In the genomic region with DNA sequence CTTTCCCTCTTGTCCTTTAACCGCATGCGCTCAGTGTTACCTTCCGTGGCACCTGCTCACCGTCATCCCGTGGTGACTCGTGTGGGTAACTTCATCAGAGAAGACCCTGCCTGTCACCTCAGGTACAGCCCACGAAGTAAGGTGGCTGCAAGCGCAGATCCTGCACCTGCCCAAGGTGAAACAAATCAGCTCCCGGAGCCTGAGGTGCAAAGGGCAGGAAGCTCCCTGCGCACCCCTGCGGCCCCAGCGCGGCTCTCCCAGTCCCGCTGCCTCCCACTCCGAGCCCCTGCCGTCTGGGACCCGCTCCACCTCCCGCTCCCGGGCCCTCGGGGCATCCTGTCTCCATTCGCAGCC, we compare ENCODE assay signal across 8 cellular contexts.
DNase-seq lines count a peak whose midpoint lies in the region; ATAC-seq and TF ChIP-seq lines count a peak whose summit lies in the region.

No MANE protein-coding gene starts in this region.

- no peak for TF ChIP-seq EP300 in stomach (IDR thresholded peaks at IDR 0.05)

- no peak for TF ChIP-seq POLR2A in stomach (IDR thresholded peaks at IDR 0.05)

- peaks cover 11 to 22% (median 20%) of the 10 kb centered on the region in 4 donors for H3K4me1 ChIP-seq in stomach

- H3K27ac ChIP-seq in stomach, result no peak overlapping the region

- no peak overlapping the region for H3K27ac Mint-ChIP-seq in T-helper 1 cell treated with Interleukin-12 subunit alpha and Interleukin-12 subunit beta and Interleukin-4 antibody, amounts not matched to agents 30 μg/mL and 1 μg/mL, for 36 hours
- no peak overlapping the region for H3K27ac Mint-ChIP-seq in activated CD8-positive, alpha-beta T cell treated with anti-CD3 and anti-CD28 coated beads for 36 hours

- no peaks in the 10 kb centered on the region for H3K9me3 Mint-ChIP-seq in T-helper 1 cell treated with Interleukin-12 subunit alpha and Interleukin-12 subunit beta and Interleukin-4 antibody, amounts not matched to agents 30 μg/mL and 1 μg/mL, for 36 hours
- no peaks in the 10 kb centered on the region for H3K9me3 Mint-ChIP-seq in activated CD8-positive, alpha-beta T cell treated with anti-CD3 and anti-CD28 coated beads for 36 hours

- TF ChIP-seq CTCF in activated CD8-positive, alpha-beta T cell treated with anti-CD3 and anti-CD28 coated beads for 36 hours (IDR thresholded peaks at IDR 0.05), result no peak
- no peak for TF ChIP-seq CTCF in stomach (IDR thresholded peaks at IDR 0.05)

- H3K4me3 Mint-ChIP-seq in T-helper 1 cell treated with Interleukin-12 subunit alpha and Interleukin-12 subunit beta and Interleukin-4 antibody, amounts not matched to agents 30 μg/mL and 1 μg/mL, for 36 hours, result peak overlapping the region; percentile 29
- H3K4me3 Mint-ChIP-seq in activated CD8-positive, alpha-beta T cell treated with anti-CD3 and anti-CD28 coated beads for 36 hours, result peak overlapping the region; percentile 45

- no peaks in the 10 kb centered on the region for H3K9me3 ChIP-seq in stomach

- peaks cover 4% of the 10 kb centered on the region for H3K4me1 Mint-ChIP-seq in T-helper 1 cell treated with Interleukin-12 subunit alpha and Interleukin-12 subunit beta and Interleukin-4 antibody, amounts not matched to agents 30 μg/mL and 1 μg/mL, for 36 hours (ENCODE audit: low read depth)
- H3K4me1 Mint-ChIP-seq in activated CD8-positive, alpha-beta T cell treated with anti-CD3 and anti-CD28 coated beads for 36 hours (ENCODE audit: low read depth), result peaks cover 3% of the 10 kb centered on the region

- peaks cover 0 to 50% (median 17%) of the 10 kb centered on the region in 3 donors for H3K27me3 ChIP-seq in stomach

- no peaks in the 10 kb centered on the region for H3K36me3 ChIP-seq in stomach

- H3K27me3 Mint-ChIP-seq in T-helper 1 cell treated with Interleukin-12 subunit alpha and Interleukin-12 subunit beta and Interleukin-4 antibody, amounts not matched to agents 30 μg/mL and 1 μg/mL, for 36 hours (ENCODE audit: low read depth), result peaks cover 53% of the 10 kb centered on the region
- H3K27me3 Mint-ChIP-seq in activated CD8-positive, alpha-beta T cell treated with anti-CD3 and anti-CD28 coated beads for 36 hours, result peaks cover 44% of the 10 kb centered on the region

- CTCF ChIA-PET in activated CD8-positive, alpha-beta T cell treated with anti-CD3 and anti-CD28 coated beads for 36 hours (lab: Charles Lee), result interaction anchor here (0.7 to 5.6 kb wide), 46 partner anchors 9 to 505 kb away, joined by 3 to 135 read pairs (median 5); a partner anchor contains a TSS

- peak overlapping the region; percentile 48 to 74 (median 67) for H3K4me3 ChIP-seq in stomach

- ATAC-seq in activated CD8-positive, alpha-beta T cell treated with anti-CD3 and anti-CD28 coated beads for 36 hours, result no peak
- no peak for ATAC-seq in HG03039 (IDR thresholded peaks at IDR 0.05; ENCODE audit: unreplicated experiment)

- DNase-seq in T-helper 1 cell (no peak), iPS-NIHi11 (ENCODE audit: low spot score) (peak; percentile 33), stomach (no peak), GM19238 (ENCODE audit: insufficient read length, low spot score) (no peak), hippocampal formation (lab: John Stamatoyannopoulos, UW) (no peak)
- DNase-seq in activated CD8-positive, alpha-beta T cell treated with anti-CD3 and anti-CD28 coated beads for 36 hours, result no peak

- intact Hi-C loops in activated CD8-positive, alpha-beta T cell treated with anti-CD3 and anti-CD28 coated beads for 36 hours (cut with micrococcal nuclease), result no loop called here
- intact Hi-C loops in stomach (cut with DNase I; ENCODE audit: low total_unique reads), result loop anchor here (5.0 to 10.0 kb wide), 2 partner anchors 239 to 477 kb away; a partner anchor contains a TSS

- POLR2A ChIA-PET in activated CD8-positive, alpha-beta T cell treated with anti-CD3 and anti-CD28 coated beads for 36 hours (lab: Charles Lee), result interaction anchor here (1.0 kb wide), 1 partner anchor 495 kb away, joined by 3 read pairs; a partner anchor contains a TSS

- no peaks in the 10 kb centered on the region for H3K36me3 Mint-ChIP-seq in T-helper 1 cell treated with Interleukin-12 subunit alpha and Interleukin-12 subunit beta and Interleukin-4 antibody, amounts not matched to agents 30 μg/mL and 1 μg/mL, for 36 hours (ENCODE audit: low read depth)
- no peaks in the 10 kb centered on the region for H3K36me3 Mint-ChIP-seq in activated CD8-positive, alpha-beta T cell treated with anti-CD3 and anti-CD28 coated beads for 36 hours (ENCODE audit: low read depth)

- WGBS in stomach, 5 donors, result 21 to 46% (median 26%) methylated on average over 15 to 21 of the region's 21 CpGs
